Comparison of ENCODE assay signal across 1 cellular context in the genomic region with DNA sequence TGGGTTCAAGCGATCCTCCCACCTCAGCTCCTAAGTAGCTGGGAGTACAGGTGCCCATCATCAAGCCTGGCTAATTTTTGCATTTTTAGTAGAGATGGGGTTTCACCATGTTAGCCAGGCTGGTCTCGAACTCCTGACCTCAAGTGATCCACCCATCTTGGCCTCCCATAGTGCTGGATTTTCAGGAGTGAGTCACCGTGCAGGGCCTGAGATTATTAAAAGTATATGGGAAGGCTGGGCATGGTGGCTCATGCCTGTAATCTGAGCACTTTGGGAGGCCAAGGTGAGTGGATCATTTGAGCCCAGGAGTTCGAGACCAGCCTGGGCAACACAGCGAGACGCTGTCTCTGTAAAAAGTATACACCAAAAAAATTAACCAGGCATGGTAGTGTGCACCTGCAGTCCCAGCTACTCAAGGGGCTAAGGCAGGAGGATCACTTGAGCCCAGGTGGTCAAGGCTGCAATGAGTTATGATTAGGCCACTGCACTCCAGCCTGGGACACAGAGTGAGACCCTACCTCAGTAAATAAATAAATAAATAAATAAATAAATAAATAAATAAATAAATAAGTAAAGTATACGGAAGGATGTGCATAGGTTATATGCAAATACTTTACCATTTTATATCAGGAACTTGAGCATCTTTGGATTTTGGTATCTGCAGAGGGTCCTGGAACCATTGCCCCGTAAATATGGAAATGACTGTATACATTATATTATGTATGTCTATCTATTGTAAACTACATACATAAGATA.
TF ChIP-seq lines count a peak whose summit lies in the region.

No MANE protein-coding gene starts in this region.

TF ChIP-seq in GM12878, 131 proteins besides CTCF, POLR2A, EP300 and RAD21:
- TF ChIP-seq RCOR1 (conservative IDR thresholded peaks at IDR 0.05; ENCODE audit: low read depth, low read length), result no peak
- no peak for TF ChIP-seq IKZF2 (IDR thresholded peaks at IDR 0.05)
- no peak for TF ChIP-seq SUZ12 (IDR thresholded peaks at IDR 0.05; ENCODE audit: unreplicated experiment)
- no peak for TF ChIP-seq IKZF1 (conservative IDR thresholded peaks at IDR 0.05)
- no peak for TF ChIP-seq HCFC1 (IDR thresholded peaks at IDR 0.05; ENCODE audit: low read length)
- no peak for TF ChIP-seq NR2F1 (conservative IDR thresholded peaks at IDR 0.05)
- TF ChIP-seq RELA (IDR thresholded peaks at IDR 0.05; ENCODE audit: borderline replicate concordance, partially characterized antibody), result no peak
- TF ChIP-seq TAF1 (IDR thresholded peaks at IDR 0.05; ENCODE audit: borderline replicate concordance, low read depth, low read length), result no peak
- no peak for TF ChIP-seq SMARCA5 (IDR thresholded peaks at IDR 0.05)
- TF ChIP-seq, protein P1, sequence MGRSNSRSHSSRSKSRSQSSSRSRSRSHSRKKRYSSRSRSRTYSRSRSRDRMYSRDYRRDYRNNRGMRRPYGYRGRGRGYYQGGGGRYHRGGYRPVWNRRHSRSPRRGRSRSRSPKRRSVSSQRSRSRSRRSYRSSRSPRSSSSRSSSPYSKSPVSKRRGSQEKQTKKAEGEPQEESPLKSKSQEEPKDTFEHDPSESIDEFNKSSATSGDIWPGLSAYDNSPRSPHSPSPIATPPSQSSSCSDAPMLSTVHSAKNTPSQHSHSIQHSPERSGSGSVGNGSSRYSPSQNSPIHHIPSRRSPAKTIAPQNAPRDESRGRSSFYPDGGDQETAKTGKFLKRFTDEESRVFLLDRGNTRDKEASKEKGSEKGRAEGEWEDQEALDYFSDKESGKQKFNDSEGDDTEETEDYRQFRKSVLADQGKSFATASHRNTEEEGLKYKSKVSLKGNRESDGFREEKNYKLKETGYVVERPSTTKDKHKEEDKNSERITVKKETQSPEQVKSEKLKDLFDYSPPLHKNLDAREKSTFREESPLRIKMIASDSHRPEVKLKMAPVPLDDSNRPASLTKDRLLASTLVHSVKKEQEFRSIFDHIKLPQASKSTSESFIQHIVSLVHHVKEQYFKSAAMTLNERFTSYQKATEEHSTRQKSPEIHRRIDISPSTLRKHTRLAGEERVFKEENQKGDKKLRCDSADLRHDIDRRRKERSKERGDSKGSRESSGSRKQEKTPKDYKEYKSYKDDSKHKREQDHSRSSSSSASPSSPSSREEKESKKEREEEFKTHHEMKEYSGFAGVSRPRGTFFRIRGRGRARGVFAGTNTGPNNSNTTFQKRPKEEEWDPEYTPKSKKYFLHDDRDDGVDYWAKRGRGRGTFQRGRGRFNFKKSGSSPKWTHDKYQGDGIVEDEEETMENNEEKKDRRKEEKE (IDR thresholded peaks at IDR 0.05), result no peak
- no peak for TF ChIP-seq TARDBP (IDR thresholded peaks at IDR 0.05; ENCODE audit: borderline replicate concordance)
- no peak for TF ChIP-seq KAT2A (conservative IDR thresholded peaks at IDR 0.05; ENCODE audit: control insufficient read depth, low read depth, low read length)
- TF ChIP-seq ETV6 (conservative IDR thresholded peaks at IDR 0.05 in 1 of 2, IDR thresholded peaks at IDR 0.05 in 1 of 2; ENCODE audit: borderline replicate concordance in 1 of 2, low read depth in 1 of 2), result no peak
- TF ChIP-seq, protein P2, sequence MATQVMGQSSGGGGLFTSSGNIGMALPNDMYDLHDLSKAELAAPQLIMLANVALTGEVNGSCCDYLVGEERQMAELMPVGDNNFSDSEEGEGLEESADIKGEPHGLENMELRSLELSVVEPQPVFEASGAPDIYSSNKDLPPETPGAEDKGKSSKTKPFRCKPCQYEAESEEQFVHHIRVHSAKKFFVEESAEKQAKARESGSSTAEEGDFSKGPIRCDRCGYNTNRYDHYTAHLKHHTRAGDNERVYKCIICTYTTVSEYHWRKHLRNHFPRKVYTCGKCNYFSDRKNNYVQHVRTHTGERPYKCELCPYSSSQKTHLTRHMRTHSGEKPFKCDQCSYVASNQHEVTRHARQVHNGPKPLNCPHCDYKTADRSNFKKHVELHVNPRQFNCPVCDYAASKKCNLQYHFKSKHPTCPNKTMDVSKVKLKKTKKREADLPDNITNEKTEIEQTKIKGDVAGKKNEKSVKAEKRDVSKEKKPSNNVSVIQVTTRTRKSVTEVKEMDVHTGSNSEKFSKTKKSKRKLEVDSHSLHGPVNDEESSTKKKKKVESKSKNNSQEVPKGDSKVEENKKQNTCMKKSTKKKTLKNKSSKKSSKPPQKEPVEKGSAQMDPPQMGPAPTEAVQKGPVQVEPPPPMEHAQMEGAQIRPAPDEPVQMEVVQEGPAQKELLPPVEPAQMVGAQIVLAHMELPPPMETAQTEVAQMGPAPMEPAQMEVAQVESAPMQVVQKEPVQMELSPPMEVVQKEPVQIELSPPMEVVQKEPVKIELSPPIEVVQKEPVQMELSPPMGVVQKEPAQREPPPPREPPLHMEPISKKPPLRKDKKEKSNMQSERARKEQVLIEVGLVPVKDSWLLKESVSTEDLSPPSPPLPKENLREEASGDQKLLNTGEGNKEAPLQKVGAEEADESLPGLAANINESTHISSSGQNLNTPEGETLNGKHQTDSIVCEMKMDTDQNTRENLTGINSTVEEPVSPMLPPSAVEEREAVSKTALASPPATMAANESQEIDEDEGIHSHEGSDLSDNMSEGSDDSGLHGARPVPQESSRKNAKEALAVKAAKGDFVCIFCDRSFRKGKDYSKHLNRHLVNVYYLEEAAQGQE (IDR thresholded peaks at IDR 0.05; ENCODE audit: low read depth, low read length), result no peak
- TF ChIP-seq, protein P3, sequence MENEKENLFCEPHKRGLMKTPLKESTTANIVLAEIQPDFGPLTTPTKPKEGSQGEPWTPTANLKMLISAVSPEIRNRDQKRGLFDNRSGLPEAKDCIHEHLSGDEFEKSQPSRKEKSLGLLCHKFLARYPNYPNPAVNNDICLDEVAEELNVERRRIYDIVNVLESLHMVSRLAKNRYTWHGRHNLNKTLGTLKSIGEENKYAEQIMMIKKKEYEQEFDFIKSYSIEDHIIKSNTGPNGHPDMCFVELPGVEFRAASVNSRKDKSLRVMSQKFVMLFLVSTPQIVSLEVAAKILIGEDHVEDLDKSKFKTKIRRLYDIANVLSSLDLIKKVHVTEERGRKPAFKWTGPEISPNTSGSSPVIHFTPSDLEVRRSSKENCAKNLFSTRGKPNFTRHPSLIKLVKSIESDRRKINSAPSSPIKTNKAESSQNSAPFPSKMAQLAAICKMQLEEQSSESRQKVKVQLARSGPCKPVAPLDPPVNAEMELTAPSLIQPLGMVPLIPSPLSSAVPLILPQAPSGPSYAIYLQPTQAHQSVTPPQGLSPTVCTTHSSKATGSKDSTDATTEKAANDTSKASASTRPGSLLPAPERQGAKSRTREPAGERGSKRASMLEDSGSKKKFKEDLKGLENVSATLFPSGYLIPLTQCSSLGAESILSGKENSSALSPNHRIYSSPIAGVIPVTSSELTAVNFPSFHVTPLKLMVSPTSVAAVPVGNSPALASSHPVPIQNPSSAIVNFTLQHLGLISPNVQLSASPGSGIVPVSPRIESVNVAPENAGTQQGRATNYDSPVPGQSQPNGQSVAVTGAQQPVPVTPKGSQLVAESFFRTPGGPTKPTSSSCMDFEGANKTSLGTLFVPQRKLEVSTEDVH (IDR thresholded peaks at IDR 0.05; ENCODE audit: low read depth, partially characterized antibody), result no peak
- TF ChIP-seq, protein P4, sequence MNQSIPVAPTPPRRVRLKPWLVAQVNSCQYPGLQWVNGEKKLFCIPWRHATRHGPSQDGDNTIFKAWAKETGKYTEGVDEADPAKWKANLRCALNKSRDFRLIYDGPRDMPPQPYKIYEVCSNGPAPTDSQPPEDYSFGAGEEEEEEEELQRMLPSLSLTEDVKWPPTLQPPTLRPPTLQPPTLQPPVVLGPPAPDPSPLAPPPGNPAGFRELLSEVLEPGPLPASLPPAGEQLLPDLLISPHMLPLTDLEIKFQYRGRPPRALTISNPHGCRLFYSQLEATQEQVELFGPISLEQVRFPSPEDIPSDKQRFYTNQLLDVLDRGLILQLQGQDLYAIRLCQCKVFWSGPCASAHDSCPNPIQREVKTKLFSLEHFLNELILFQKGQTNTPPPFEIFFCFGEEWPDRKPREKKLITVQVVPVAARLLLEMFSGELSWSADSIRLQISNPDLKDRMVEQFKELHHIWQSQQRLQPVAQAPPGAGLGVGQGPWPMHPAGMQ (IDR thresholded peaks at IDR 0.05; ENCODE audit: borderline replicate concordance), result no peak
- no peak for TF ChIP-seq POU2F2 (IDR thresholded peaks at IDR 0.05; ENCODE audit: borderline replicate concordance, low read depth, low read length)
